24 cellular contexts compared by ENCODE assay signal in the genomic region with DNA sequence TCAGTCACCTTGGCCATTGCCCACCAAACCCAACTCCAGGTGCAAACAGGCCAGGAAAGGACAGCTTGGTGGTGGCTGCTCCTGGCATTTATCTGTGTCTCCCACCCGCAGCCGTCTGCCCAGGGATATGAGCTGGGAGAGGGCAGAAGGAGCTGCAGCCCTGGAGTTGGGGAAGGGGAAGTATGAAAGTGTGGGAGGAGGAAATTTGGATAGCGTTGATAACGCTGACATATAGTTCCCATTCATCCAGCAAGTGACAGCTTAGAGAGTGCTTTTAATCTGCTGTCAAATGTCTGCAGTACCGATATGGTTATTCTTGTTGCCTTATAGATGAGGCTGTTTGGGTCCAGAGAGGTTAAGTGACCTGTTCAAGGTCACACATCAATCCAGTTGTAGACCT.
"Had no signal": no experiment of that assay in that cellular context is flagged by ENCODE, and none has a peak within 500 bp of the region (broad histone marks: within the 10 kb centered on the region; RNA-seq: fewer than 3 reads in every experiment).

No MANE protein-coding gene starts in this region.

- H3K9me3 ChIP-seq: gastroesophageal sphincter, heart left ventricle, mucosa of descending colon, neutrophil, pancreas, right lobe of liver, thoracic aorta, tibial nerve, upper lobe of right lung, uterus had no signal

- H3K4me1 ChIP-seq: esophagus muscularis mucosa, foreskin keratinocyte, gastroesophageal sphincter, pancreas, right lobe of liver, tibial nerve, upper lobe of right lung, uterus had no signal

- H3K27me3 ChIP-seq: dorsolateral prefrontal cortex, foreskin keratinocyte, pancreas, right lobe of liver, tibial nerve, upper lobe of right lung, uterus had no signal

- DNase-seq: dorsolateral prefrontal cortex; effector CD4-positive, alpha-beta T cell; endodermal cell; foreskin keratinocyte; kidney; mucosa of descending colon; naive B cell; right lobe of liver; small intestine; stimulated activated CD4-positive, alpha-beta T cell treated with anti-CD3 and anti-CD28 coated beads, Interleukin-15, amount 100 ng/mL, for 24 hours; stimulated activated CD4-positive, alpha-beta T cell treated with anti-CD3 and anti-CD28 coated beads, Interleukin-2, amount 100 ng/mL, for 48 hours; stimulated activated naive B cell treated with anti-CD40 and anti-IgM and Interleukin-4, amounts not matched to agents 10 μg/mL and 1 μg/mL and 100 μg/mL, for 72 hours; upper lobe of right lung; uterus had no signal

- H3K36me3 ChIP-seq: esophagus muscularis mucosa, gastroesophageal sphincter, heart left ventricle, neutrophil, pancreas, right lobe of liver, thoracic aorta, tibial nerve, upper lobe of right lung, uterus had no signal

- H3K4me3 ChIP-seq: dorsolateral prefrontal cortex, esophagus muscularis mucosa, gastroesophageal sphincter, heart left ventricle, hepatocyte, lung, mucosa of descending colon, right lobe of liver, thoracic aorta, tibial nerve, upper lobe of right lung, uterus had no signal

- H3K27ac ChIP-seq: dorsolateral prefrontal cortex, esophagus muscularis mucosa, foreskin keratinocyte, gastroesophageal sphincter, heart left ventricle, hepatocyte, neutrophil, pancreas, right lobe of liver, tibial nerve, upper lobe of right lung, uterus had no signal

- ATAC-seq: foreskin keratinocyte; gastroesophageal sphincter; left lobe of liver; mucosa of descending colon; right lobe of liver; stimulated activated naive B cell treated with anti-CD40 and anti-IgM and Interleukin-4, amounts not matched to agents 10 μg/mL and 1 μg/mL and 100 μg/mL, for 72 hours; upper lobe of right lung had no signal

- H3K4me2 ChIP-seq: hepatocyte had no signal
